8 cellular contexts compared by ENCODE assay signal in the genomic region with DNA sequence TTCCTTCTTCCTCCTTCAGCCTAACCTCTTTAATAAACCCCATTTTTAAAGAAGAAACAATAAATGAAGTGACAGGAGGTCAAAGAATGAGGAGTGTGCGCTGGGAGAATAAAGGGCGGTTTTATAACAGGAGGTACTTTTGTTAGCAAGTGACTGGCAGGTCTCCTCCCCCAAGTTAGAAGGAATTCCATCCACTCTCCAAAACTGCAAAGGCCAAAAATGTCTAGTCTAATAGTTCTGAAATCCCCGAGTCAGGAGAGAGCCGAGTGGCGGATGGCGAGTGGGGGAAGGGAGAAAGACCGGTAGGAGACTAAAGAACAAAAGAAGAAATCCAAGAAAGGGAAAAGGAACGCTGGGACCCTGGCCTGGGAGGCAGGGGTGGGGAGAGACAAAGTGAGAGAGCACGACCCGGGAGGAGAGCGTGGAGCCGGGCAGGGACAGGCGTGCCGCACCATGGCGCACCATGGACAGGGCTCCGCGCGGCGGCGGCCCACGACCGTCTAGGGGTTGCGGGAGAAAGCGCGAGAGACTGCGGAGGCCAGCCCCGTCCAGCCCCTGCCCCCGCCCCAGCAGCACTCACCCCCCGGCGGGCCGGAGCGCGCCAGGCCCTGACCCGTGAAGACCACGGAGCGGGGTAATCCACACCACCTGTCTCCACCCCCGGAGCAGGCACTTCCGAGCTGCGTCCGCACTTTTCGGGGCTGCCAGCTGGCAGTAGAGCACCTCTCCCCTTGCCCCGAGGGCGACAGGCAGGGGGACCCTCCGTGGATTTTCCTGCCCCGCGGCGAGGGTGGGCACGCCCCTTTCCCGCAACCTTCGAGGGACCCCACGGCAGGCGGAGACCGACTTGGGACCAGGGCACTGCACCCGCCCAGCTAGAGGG. TPM values are rescaled to one million over a fixed set of nuclear protein-coding genes. Genes with fewer than 3 reads are reported as not detected.
DNase-seq lines count a peak whose midpoint lies in the region; ATAC-seq and TF ChIP-seq lines count a peak whose summit lies in the region.

No MANE protein-coding gene starts in this region.

- peaks cover 8% of the 10 kb centered on the region for H3K9me3 Mint-ChIP-seq in Calu3 (ENCODE audit: low read depth, unreplicated experiment)

- H3K27ac Mint-ChIP-seq in Calu3 (ENCODE audit: unreplicated experiment) = no peak overlapping the region

- H3K9me3 ChIP-seq in breast epithelium (no peaks in the 10 kb centered on the region), uterus (no peaks in the 10 kb centered on the region), body of pancreas (no peaks in the 10 kb centered on the region)

- H3K36me3 ChIP-seq in breast epithelium (no peaks in the 10 kb centered on the region), uterus (no peaks in the 10 kb centered on the region), body of pancreas (replicated peaks in 1 of 2; ENCODE audit: insufficient read depth in 1 of 2, low read depth in 2 of 2) (no peaks in the 10 kb centered on the region)

- intact Hi-C loops in breast epithelium (cut with DNase I; ENCODE audit: low total_unique reads) = no loop called here
- intact Hi-C loops in uterus (cut with DNase I; ENCODE audit: low total_unique reads) = no loop called here
- intact Hi-C loops in body of pancreas (cut with DNase I) = no loop called here
- intact Hi-C loops in Calu3 (cut with micrococcal nuclease; ENCODE audit: unreplicated experiment) = no loop called here

- H3K4me1 ChIP-seq in breast epithelium (peaks cover 0 to 6% of the 10 kb centered on the region in 2 donors), uterus (peaks cover 0 to 4% of the 10 kb centered on the region in 2 donors), body of pancreas (peaks cover 28% of the 10 kb centered on the region)

- H3K4me3 ChIP-seq in AG09309 (ENCODE audit: control insufficient read depth, low read depth, low read length) = peak overlapping the region; percentile 91
- peak overlapping the region; percentile 49 to 75 (median 56) for H3K4me3 ChIP-seq in breast epithelium
- H3K4me3 ChIP-seq in uterus = peak overlapping the region; percentile 19 to 52
- no peak overlapping the region for H3K4me3 ChIP-seq in body of pancreas

- H3K27ac ChIP-seq in breast epithelium (no peak overlapping the region), uterus (no peak overlapping the region), body of pancreas (no peak overlapping the region)

- no peak for DNase-seq in AG09309 (ENCODE audit: low read depth)
- DNase-seq in HT1080 (ENCODE audit: low read depth) = peak; percentile 43
- DNase-seq in breast epithelium (ENCODE audit: low spot score in 2 of 2) = no peak
- DNase-seq in kidney tubule cell (ENCODE audit: low spot score) = peak; percentile 65
- peak in 1 of 2 donors; percentile 13 for DNase-seq in uterus
- DNase-seq in body of pancreas = no peak
- no peak for DNase-seq in Calu3

- H3K36me3 Mint-ChIP-seq in Calu3 (ENCODE audit: insufficient read depth, unreplicated experiment) = peaks cover 14% of the 10 kb centered on the region

- WGBS in body of pancreas, 2 donors = 4 to 7% methylated on average over 25 to 48 of the region's 54 CpGs

- H3K27me3 Mint-ChIP-seq in Calu3 (ENCODE audit: unreplicated experiment) = no peaks in the 10 kb centered on the region

- H3K4me3 Mint-ChIP-seq in Calu3 (ENCODE audit: low read depth, unreplicated experiment) = no peak overlapping the region

- CTCF ChIA-PET in Calu3 (lab: Charles Lee) = no interaction called here

- H3K27me3 ChIP-seq in breast epithelium (peaks cover 7 to 31% of the 10 kb centered on the region in 2 donors), uterus (peaks cover 4 to 22% of the 10 kb centered on the region in 2 donors), body of pancreas (peaks cover 0 to 15% of the 10 kb centered on the region in 2 donors)

- TF ChIP-seq POLR2A in breast epithelium (IDR thresholded peaks at IDR 0.05) (no peak), uterus (IDR thresholded peaks at IDR 0.05) (no peak), body of pancreas (IDR thresholded peaks at IDR 0.05) (no peak)

- no peaks in the 10 kb centered on the region for H3K4me1 Mint-ChIP-seq in Calu3 (ENCODE audit: low read depth, unreplicated experiment)

- no peak for TF ChIP-seq CTCF in AG09309 (IDR thresholded peaks at IDR 0.05; ENCODE audit: control insufficient read depth, insufficient read depth, low read depth, low read length, missing control alignments)
- TF ChIP-seq CTCF in breast epithelium (IDR thresholded peaks at IDR 0.05) = no peak
- TF ChIP-seq CTCF in uterus (IDR thresholded peaks at IDR 0.05) = no peak
- no peak for TF ChIP-seq CTCF in body of pancreas (IDR thresholded peaks at IDR 0.05)
- no peak for TF ChIP-seq CTCF in Calu3 (IDR thresholded peaks at IDR 0.05; ENCODE audit: unreplicated experiment)

- ATAC-seq in body of pancreas (no peak), HG02870 (IDR thresholded peaks at IDR 0.05; ENCODE audit: unreplicated experiment) (no peak)

- BruUV-seq in Calu3 (replicated peaks; lab: Mats Ljungman, UMichigan) = no TSS peak

RNA-seq across cellular contexts. Expression of a gene that starts 1.6 kb away (rescaled TPM):
- 49.4 and 60.4 TPM in 2 replicates for total RNA-seq in HT1080 (2014; rRNA removed; shearing (Covaris generic))
- 52.7 and 65.7 TPM in 2 replicates for polyA plus RNA-seq in HT1080 (2015; cell fraction: cytosol; rRNA removed)
- 175 and 178 TPM in 2 replicates for polyA plus RNA-seq in HT1080 (2015; cell fraction: nucleus; rRNA removed)
- total RNA-seq in breast epithelium (1 to 10 TPM in 1 of 3 donors, under 1 TPM in 2; 0.16 to 1.8 (median 0.33) TPM), uterus (10 to 100 TPM in 1 of 4 donors, 1 to 10 TPM in 2, under 1 TPM in 1; 0.26 to 58.2 (median 1.9) TPM), body of pancreas (under 1 TPM; 0.33 to 0.78 TPM), Calu3 (2022) (1.5 and 2.3 TPM in 2 replicates)

Comparison
In these comparisons a context has a peak if more than half of its experiments do, and no peak if none do; other contexts are left out.
1. DNase-seq: peak in HT1080 (single experiment) and kidney tubule cell (single experiment); none in AG09309 (single experiment), breast epithelium (0 of 2), body of pancreas (0 of 4) and Calu3 (single experiment).
2. H3K4me3 ChIP-seq: peak in AG09309 (single experiment), breast epithelium (3 of 3) and uterus (2 of 2); none in body of pancreas (0 of 2).